ENCODE assay signal across 15 cellular contexts in the genomic region with DNA sequence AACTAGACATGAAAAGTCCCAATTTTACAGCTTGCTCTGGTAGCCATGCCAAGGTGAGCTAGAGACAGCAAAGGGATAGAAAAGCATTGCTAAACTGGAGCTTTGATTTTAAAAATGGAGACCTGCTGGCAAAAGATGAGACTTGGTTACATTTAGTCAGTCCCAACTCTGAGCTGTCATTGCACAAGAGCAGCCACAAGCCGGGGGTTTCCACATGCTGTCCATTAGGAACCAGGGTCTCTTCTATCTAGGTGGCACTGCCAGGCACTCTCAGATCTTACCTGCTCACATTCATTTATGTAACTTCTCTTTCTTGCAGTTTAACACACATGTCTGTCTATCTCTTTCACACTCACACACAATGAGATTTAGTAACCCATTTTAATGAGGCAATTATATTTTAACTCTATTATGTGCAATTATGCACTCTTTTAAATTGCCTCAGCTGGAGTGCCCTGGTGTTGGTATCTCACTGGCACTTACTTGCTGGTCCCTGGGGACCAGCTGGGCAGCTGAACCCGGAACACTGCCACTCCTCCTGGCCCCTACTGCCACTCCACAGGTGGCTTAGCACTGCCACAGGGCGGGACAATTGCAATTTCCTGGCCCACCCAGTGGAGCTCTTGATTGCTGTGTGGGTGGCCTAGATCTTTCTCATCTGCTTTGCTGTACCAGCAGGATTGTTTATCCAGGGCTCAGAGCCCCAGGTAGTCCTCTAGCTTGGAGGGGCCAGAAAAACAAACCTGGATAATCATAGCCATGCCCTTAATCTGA.
DNase-seq lines count a peak whose midpoint lies in the region; ATAC-seq and TF ChIP-seq lines count a peak whose summit lies in the region.
"Had no signal": no experiment of that assay in that cellular context is flagged by ENCODE, and none has a peak within 500 bp of the region (broad histone marks: within the 10 kb centered on the region; RNA-seq: fewer than 3 reads in every experiment).

No MANE protein-coding gene starts in this region.

- H3K27ac ChIP-seq in psoas muscle = no peak overlapping the region

- no peaks in the 10 kb centered on the region for H3K9me3 Mint-ChIP-seq in nephron
- H3K9me3 Mint-ChIP-seq: activated T-helper 17 cell treated with anti-CD3 and anti-CD28 coated beads, Interleukin-2, amount 50 U/mL, for 72 hours; CD4-positive, alpha-beta memory T cell; natural killer cell treated with Interleukin-12 subunit alpha and Interleukin-12 subunit beta and Interleukin-15 and Interleukin-18, amount 100 ng/mL, for 72 hours had no signal

- peaks cover 27% of the 10 kb centered on the region for H3K4me1 Mint-ChIP-seq in nephron
- H3K4me1 Mint-ChIP-seq: activated T-helper 17 cell treated with anti-CD3 and anti-CD28 coated beads, Interleukin-2, amount 50 U/mL, for 72 hours had no signal

- H3K27me3 ChIP-seq in psoas muscle (ENCODE audit: insufficient read depth in 3 of 3, low read length in 2 of 3) = no peaks in the 10 kb centered on the region

- H3K9me3 ChIP-seq in psoas muscle = no peaks in the 10 kb centered on the region

- H3K27me3 Mint-ChIP-seq in nephron (ENCODE audit: low read depth) = peaks cover 3% of the 10 kb centered on the region
- H3K27me3 Mint-ChIP-seq: activated T-helper 17 cell treated with anti-CD3 and anti-CD28 coated beads, Interleukin-2, amount 50 U/mL, for 72 hours; CD4-positive, alpha-beta memory T cell; natural killer cell treated with Interleukin-12 subunit alpha and Interleukin-12 subunit beta and Interleukin-15 and Interleukin-18, amount 100 ng/mL, for 72 hours had no signal

- intact Hi-C loops in psoas muscle (cut with DNase I) = no loop called here

- TF ChIP-seq CTCF in nephron (IDR thresholded peaks at IDR 0.05; ENCODE audit: unreplicated experiment in 3 of 3) (no peak), psoas muscle (IDR thresholded peaks at IDR 0.05) (no peak)

- ATAC-seq in GM18511 (IDR thresholded peaks at IDR 0.05; ENCODE audit: unreplicated experiment) = peak; percentile 64
- no peak for ATAC-seq in psoas muscle
- no peak for ATAC-seq in GM18873 (IDR thresholded peaks at IDR 0.05; ENCODE audit: low FRiP score, unreplicated experiment)
- ATAC-seq in GM21528 (IDR thresholded peaks at IDR 0.05; ENCODE audit: low FRiP score, unreplicated experiment) = no peak
- ATAC-seq: activated T-helper 17 cell treated with anti-CD3 and anti-CD28 coated beads, Interleukin-2, amount 50 U/mL, for 72 hours; left cardiac atrium; sciatic nerve had no signal

- H3K4me1 ChIP-seq in psoas muscle = peaks cover 5% of the 10 kb centered on the region

- peak overlapping the region in 2 of 3 experiments; percentile 10 to 79 for H3K27ac Mint-ChIP-seq in nephron
- H3K27ac Mint-ChIP-seq: activated T-helper 17 cell treated with anti-CD3 and anti-CD28 coated beads, Interleukin-2, amount 50 U/mL, for 72 hours had no signal

- WGBS in psoas muscle, 3 donors = 41 to 45% (median 43%) methylated on average over 3 of the region's 3 CpGs

- H3K4me3 ChIP-seq in psoas muscle = no peak overlapping the region

- no peak overlapping the region for H3K4me3 Mint-ChIP-seq in nephron
- H3K4me3 Mint-ChIP-seq: activated T-helper 17 cell treated with anti-CD3 and anti-CD28 coated beads, Interleukin-2, amount 50 U/mL, for 72 hours; CD4-positive, alpha-beta memory T cell; natural killer cell treated with Interleukin-12 subunit alpha and Interleukin-12 subunit beta and Interleukin-15 and Interleukin-18, amount 100 ng/mL, for 72 hours had no signal

- DNase-seq in NCI-H1417 treated with DMSO at 0.1 percent for 48 hours (lab: John Stamatoyannopoulos, UW) (peak; percentile 71), SW480 (ENCODE audit: low spot score) (peak; percentile 35), psoas muscle (no peak)
- DNase-seq in stimulated activated CD4-positive, alpha-beta T cell treated with anti-CD3 and anti-CD28 coated beads, Interleukin-4, amount 100 ng/mL, for 1 hour = no peak
- DNase-seq: CD4-positive, alpha-beta memory T cell; left cardiac atrium; NCI-H226; RPMI8226 had no signal

- H3K36me3 Mint-ChIP-seq in nephron (ENCODE audit: low read depth) = no peaks in the 10 kb centered on the region
- H3K36me3 Mint-ChIP-seq: natural killer cell treated with Interleukin-12 subunit alpha and Interleukin-12 subunit beta and Interleukin-15 and Interleukin-18, amount 100 ng/mL, for 72 hours had no signal

- no peaks in the 10 kb centered on the region for H3K36me3 ChIP-seq in psoas muscle (ENCODE audit: insufficient read depth in 1 of 2, low read depth in 1 of 2)

Comparison
In these comparisons a context has a peak if more than half of its experiments do, and no peak if none do; other contexts are left out.
1. DNase-seq: peak in NCI-H1417 treated with DMSO at 0.1 percent for 48 hours (single experiment) and SW480 (single experiment); none in psoas muscle (0 of 2) and stimulated activated CD4-positive, alpha-beta T cell treated with anti-CD3 and anti-CD28 coated beads, Interleukin-4, amount 100 ng/mL, for 1 hour (single experiment).